Comparison of ENCODE assay signal across 11 cellular contexts in the genomic region with DNA sequence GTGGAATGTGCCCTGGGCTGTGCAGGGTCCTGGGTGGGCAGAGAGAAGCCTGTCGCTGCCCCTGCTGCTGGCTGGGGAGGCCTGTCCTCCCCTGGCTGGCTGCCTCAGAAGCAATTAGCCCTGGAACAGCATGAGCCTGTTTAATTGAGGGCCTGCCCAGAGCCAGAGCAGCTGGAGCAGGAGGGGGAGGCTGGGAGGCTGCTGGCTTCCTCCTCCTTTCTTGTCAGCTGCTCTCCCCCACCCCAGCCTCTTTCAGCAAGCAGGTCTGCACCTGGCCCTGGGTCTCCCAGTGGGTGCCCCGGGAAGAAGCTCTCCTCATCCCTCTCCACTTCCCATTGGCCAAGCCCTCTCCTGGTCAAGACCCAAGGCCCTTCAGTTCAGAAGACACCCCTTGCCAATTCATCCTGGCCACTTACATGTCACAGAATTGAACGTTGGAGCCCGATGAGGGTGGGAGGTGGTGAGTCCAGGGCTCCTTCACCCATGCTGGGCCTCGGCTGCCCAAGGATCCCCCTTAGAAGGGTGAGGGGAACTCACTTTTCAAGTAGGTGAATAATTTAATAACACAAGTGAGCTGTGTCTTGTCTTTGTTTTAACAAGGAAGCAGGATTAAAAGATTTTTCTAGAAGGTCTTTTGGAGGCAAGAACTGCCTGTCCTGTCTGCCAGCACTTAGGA. TPM values are rescaled to one million over a fixed set of nuclear protein-coding genes. Genes with fewer than 3 reads are reported as not detected.
DNase-seq lines count a peak whose midpoint lies in the region; ATAC-seq and TF ChIP-seq lines count a peak whose summit lies in the region.
"Had no signal": no experiment of that assay in that cellular context is flagged by ENCODE, and none has a peak within 500 bp of the region (broad histone marks: within the 10 kb centered on the region; RNA-seq: fewer than 3 reads in every experiment).

No MANE protein-coding gene starts in this region.

- peaks cover 1% of the 10 kb centered on the region for H3K79me1 ChIP-seq in neuronal stem cell (ENCODE audit: low read depth, low read length)

- peak overlapping the region; percentile 17 for H2BK15ac ChIP-seq in neuronal stem cell (ENCODE audit: low read length)

- TF ChIP-seq CTCF in GM10248 (IDR thresholded peaks at IDR 0.05; ENCODE audit: control extremely low read depth, extremely low read depth, low read depth, missing control alignments) = no peak
- TF ChIP-seq CTCF in colonic mucosa (IDR thresholded peaks at IDR 0.05) = no peak

- no CpG with 5 or more reads among the region's 5 CpGs for WGBS in neuronal stem cell (ENCODE audit: extremely low coverage in 2 of 2, insufficient read length in 2 of 2, insufficient replicate concordance in 1 of 2), 2 donors

- H3K14ac ChIP-seq in neuronal stem cell (ENCODE audit: low read length) = peak overlapping the region; percentile 60

- no peak overlapping the region for H2AFZ ChIP-seq in neuronal stem cell (ENCODE audit: low read length)

- H3K9me3 ChIP-seq in colonic mucosa (no peaks in the 10 kb centered on the region), neuronal stem cell (replicated peaks in 1 of 2; ENCODE audit: control insufficient read depth in 2 of 2, insufficient read depth in 1 of 2, low read depth in 1 of 2, low read length in 2 of 2) (no peaks in the 10 kb centered on the region)
- H3K9me3 ChIP-seq: body of pancreas, gastrocnemius medialis had no signal

- H2BK12ac ChIP-seq in neuronal stem cell (ENCODE audit: low read length) = no peak overlapping the region

- H3K4me1 ChIP-seq in colonic mucosa (peaks cover 11% of the 10 kb centered on the region), neuronal stem cell (ENCODE audit: control insufficient read depth in 2 of 2, insufficient read depth in 1 of 2, low read depth in 1 of 2, low read length in 2 of 2) (peaks cover 6 to 17% of the 10 kb centered on the region in 2 donors)

- POLR2A ChIA-PET in GM10248 (lab: Yijun Ruan, JAX) = no interaction called here

- no peak overlapping the region for H4K8ac ChIP-seq in neuronal stem cell (ENCODE audit: low read depth, low read length)

- H3K4ac ChIP-seq in neuronal stem cell (ENCODE audit: low read length) = peak overlapping the region; percentile 13

- H2BK120ac ChIP-seq in neuronal stem cell (ENCODE audit: low read depth, low read length) = peak overlapping the region; percentile 97

- H3K27ac ChIP-seq in colonic mucosa (no peak overlapping the region), neuronal stem cell (replicated peaks; ENCODE audit: low read length) (peak overlapping the region; percentile 76)
- H3K27ac ChIP-seq: body of pancreas, gastrocnemius medialis had no signal

- no peak overlapping the region for H3K23ac ChIP-seq in neuronal stem cell (ENCODE audit: low read depth, low read length, poor library complexity)

- peak overlapping the region; percentile 85 for H3K18ac ChIP-seq in neuronal stem cell (ENCODE audit: low read length)

- CTCF ChIA-PET in GM10248 (lab: Yijun Ruan, JAX) = interaction anchor here (0.8 to 16.8 kb wide), 10 partner anchors 7 to 142 kb away, joined by 3 to 370 read pairs (median 4); partner anchors contain the start of gene GNAI3

- peak overlapping the region; percentile 31 for H3K4me2 ChIP-seq in neuronal stem cell (ENCODE audit: insufficient read depth, low read length, poor library complexity, severe bottlenecking)

- intact Hi-C loops in colonic mucosa (cut with DNase I) = loop anchor here (10.0 kb wide), 1 partner anchor 352 kb away; the partner anchor contains the start of gene AHCYL1

- no peak for ATAC-seq in activated CD4-positive, CD25-positive, alpha-beta regulatory T cell treated with anti-CD3 and anti-CD28 coated beads, Interleukin-2, amount 50 U/mL, for 24 hours
- no peak for ATAC-seq in HG02623 (IDR thresholded peaks at IDR 0.05; ENCODE audit: unreplicated experiment)
- ATAC-seq: body of pancreas had no signal

- H4K91ac ChIP-seq in neuronal stem cell (ENCODE audit: low read depth, low read length, poor library complexity) = no peak overlapping the region

- H2BK5ac ChIP-seq in neuronal stem cell (ENCODE audit: low read length) = no peak overlapping the region

- H3K4me3 ChIP-seq in colonic mucosa = no peak overlapping the region
- H3K4me3 ChIP-seq in neuronal stem cell (ENCODE audit: low read length in 2 of 2) = no peak overlapping the region
- H3K4me3 ChIP-seq: body of pancreas, gastrocnemius medialis had no signal

- H2AK5ac ChIP-seq in neuronal stem cell (ENCODE audit: low read depth, low read length) = peak overlapping the region; percentile 95

- DNase-seq in GM10248 (ENCODE audit: extremely low spot score) = peak; percentile 13
- peak; percentile 91 for DNase-seq in NCI-H2171 treated with DMSO at 0.1 percent for 48 hours (lab: John Stamatoyannopoulos, UW)
- peak; percentile 48 for DNase-seq in colonic mucosa
- peak; percentile 54 for DNase-seq in neuronal stem cell (ENCODE audit: low spot score)
- DNase-seq in DMS153 (lab: John Stamatoyannopoulos, UW) = no peak
- no peak for DNase-seq in hepatic stellate cell (ENCODE audit: low spot score)
- DNase-seq: gastrocnemius medialis had no signal

- H3K27me3 ChIP-seq in colonic mucosa = no peaks in the 10 kb centered on the region
- no peaks in the 10 kb centered on the region for H3K27me3 ChIP-seq in neuronal stem cell (ENCODE audit: control insufficient read depth in 3 of 3, insufficient read depth in 3 of 3, low read depth in 1 of 3, low read length in 3 of 3)
- H3K27me3 ChIP-seq: body of pancreas, gastrocnemius medialis had no signal

- H3K36me3 ChIP-seq in colonic mucosa (no peaks in the 10 kb centered on the region), neuronal stem cell (replicated peaks in 1 of 2; ENCODE audit: control insufficient read depth in 2 of 2, insufficient read depth in 2 of 2, low read length in 2 of 2) (peaks cover 32 to 41% of the 10 kb centered on the region in 2 donors)

- H3K9ac ChIP-seq in colonic mucosa (ENCODE audit: low read depth in 2 of 2, low read length in 2 of 2) (no peak overlapping the region), neuronal stem cell (ENCODE audit: low read depth, low read length, poor library complexity) (no peak overlapping the region)

RNA-seq across cellular contexts. Expression of gene AMPD2, which starts 13.2 kb away (rescaled TPM):
- total RNA-seq in colonic mucosa = 10 to 100 TPM; 28.0 to 60.3 TPM
- polyA plus RNA-seq in neuronal stem cell (2013, experiment 1 of 2) = 36.2 TPM
- polyA plus RNA-seq in neuronal stem cell (2013, experiment 2 of 2) = 34.6 TPM

RNA-seq across cellular contexts. Expression of gene GNAT2, which starts 13.4 kb away (rescaled TPM):
- under 1 TPM in 1 of 2 donors, not detected in 1; 0.32 TPM for total RNA-seq in colonic mucosa
- polyA plus RNA-seq in neuronal stem cell (2013, experiment 1 of 2) = not detected
- polyA plus RNA-seq in neuronal stem cell (2013, experiment 2 of 2) = not detected
- total RNA-seq: body of pancreas, gastrocnemius medialis, NCI-H460 had no signal

RNA-seq across cellular contexts. Expression of gene GSTM4, which starts 23.1 kb away (rescaled TPM):
- total RNA-seq in colonic mucosa = 10 to 100 TPM; 62.6 to 77.4 TPM
- 18.1 TPM for polyA plus RNA-seq in neuronal stem cell (2013, experiment 1 of 2)
- polyA plus RNA-seq in neuronal stem cell (2013, experiment 2 of 2) = 18.1 TPM

RNA-seq across cellular contexts. Expression of gene GSTM2, which starts 35.0 kb away (rescaled TPM):
- 10 to 100 TPM; 18.5 to 20.7 TPM for total RNA-seq in colonic mucosa
- 54.2 TPM for polyA plus RNA-seq in neuronal stem cell (2013, experiment 1 of 2)
- 51.8 TPM for polyA plus RNA-seq in neuronal stem cell (2013, experiment 2 of 2)

RNA-seq across cellular contexts. Expression of gene GSTM1, which starts 54.8 kb away (rescaled TPM):
- 10 to 100 TPM in 1 of 2 donors, not detected in 1; 46.1 TPM for total RNA-seq in colonic mucosa
- 54.3 TPM for polyA plus RNA-seq in neuronal stem cell (2013, experiment 1 of 2)
- polyA plus RNA-seq in neuronal stem cell (2013, experiment 2 of 2) = 55.1 TPM

Comparison
In these comparisons a context has a peak if more than half of its experiments do, and no peak if none do; other contexts are left out.
1. DNase-seq: peak in GM10248 (single experiment), NCI-H2171 treated with DMSO at 0.1 percent for 48 hours (single experiment), colonic mucosa (single experiment) and neuronal stem cell (single experiment); none in DMS153 (single experiment) and hepatic stellate cell (single experiment).